Comparison of ENCODE assay signal across 8 cellular contexts in genomic region chr16:19583665-19584300, GRCh38. TPM values are rescaled to one million over a fixed set of nuclear protein-coding genes. Genes with fewer than 3 reads are reported as not detected.
A peak's percentile ranks its signal among the peaks of the same experiment; 100 is the strongest.
DNase-seq lines count a peak whose midpoint lies in the region; ATAC-seq and TF ChIP-seq lines count a peak whose summit lies in the region.

No MANE protein-coding gene starts in this region.

- no peak for TF ChIP-seq EP300 in gastroesophageal sphincter (IDR thresholded peaks at IDR 0.05)

- peaks cover 53% of the 10 kb centered on the region for H3K36me3 Mint-ChIP-seq in activated CD4-positive, alpha-beta T cell treated with anti-CD3 and anti-CD28 coated beads, Interleukin-2, amount 10 ng/mL, durations not matched to agents 24 days and 14 days (ENCODE audit: low read depth)

- H3K4me1 Mint-ChIP-seq in activated CD4-positive, alpha-beta T cell treated with anti-CD3 and anti-CD28 coated beads, Interleukin-2, amount 10 ng/mL, durations not matched to agents 24 days and 14 days = no peaks in the 10 kb centered on the region

- H3K9me3 ChIP-seq in gastroesophageal sphincter = no peaks in the 10 kb centered on the region

- no peak for TF ChIP-seq POLR2A in gastroesophageal sphincter (IDR thresholded peaks at IDR 0.05)

- no peak overlapping the region for H3K4me3 Mint-ChIP-seq in activated CD4-positive, alpha-beta T cell treated with anti-CD3 and anti-CD28 coated beads, Interleukin-2, amount 10 ng/mL, durations not matched to agents 24 days and 14 days

- 46 to 54% methylated on average over 5 of the region's 5 CpGs for WGBS in gastroesophageal sphincter (ENCODE audit: low coverage in 1 of 2), 2 donors

- peak; percentile 17 for DNase-seq in activated naive CD4-positive, alpha-beta T cell treated with Interleukin-2 at 50 U/mL for 16 hours
- no peak for DNase-seq in activated naive CD4-positive, alpha-beta T cell treated with anti-CD3 and anti-CD28 coated beads, Interleukin-2, amount 50 U/mL, for 16 hours
- DNase-seq in NCI-H1694 (lab: John Stamatoyannopoulos, UW) (peak; percentile 47), retina (peak; percentile 54)
- DNase-seq in activated CD4-positive, alpha-beta T cell treated with anti-CD3 and anti-CD28 coated beads, Interleukin-2, amount 10 ng/mL, durations not matched to agents 24 days and 14 days = peak; percentile 74
- DNase-seq in activated CD8-positive, alpha-beta memory T cell treated with anti-CD3 and anti-CD28 coated beads for 24 hours = no peak

- intact Hi-C loops in activated CD4-positive, alpha-beta T cell treated with anti-CD3 and anti-CD28 coated beads, Interleukin-2, amount 10 ng/mL, durations not matched to agents 24 days and 14 days (cut with micrococcal nuclease) = loop anchor here (5.0 to 10.0 kb wide), 3 partner anchors 131 to 511 kb away; partner anchors contain the start of genes IQCK and KNOP1

- no peak overlapping the region for H3K27ac Mint-ChIP-seq in activated CD4-positive, alpha-beta T cell treated with anti-CD3 and anti-CD28 coated beads, Interleukin-2, amount 10 ng/mL, durations not matched to agents 24 days and 14 days

- H3K9me3 Mint-ChIP-seq in activated CD4-positive, alpha-beta T cell treated with anti-CD3 and anti-CD28 coated beads, Interleukin-2, amount 10 ng/mL, durations not matched to agents 24 days and 14 days = no peaks in the 10 kb centered on the region

- no peaks in the 10 kb centered on the region for H3K27me3 Mint-ChIP-seq in activated CD4-positive, alpha-beta T cell treated with anti-CD3 and anti-CD28 coated beads, Interleukin-2, amount 10 ng/mL, durations not matched to agents 24 days and 14 days

- no peak overlapping the region for H3K4me3 ChIP-seq in gastroesophageal sphincter

- ATAC-seq in gastroesophageal sphincter (no peak), GM19467 (IDR thresholded peaks at IDR 0.05; ENCODE audit: unreplicated experiment) (no peak)

- no peaks in the 10 kb centered on the region for H3K27me3 ChIP-seq in gastroesophageal sphincter

- no peak overlapping the region for H3K27ac ChIP-seq in gastroesophageal sphincter

- TF ChIP-seq CTCF in gastroesophageal sphincter (IDR thresholded peaks at IDR 0.05) = peak; percentile 58 to 77 (median 64)

- H3K36me3 ChIP-seq in gastroesophageal sphincter = peaks cover 0 to 93% of the 10 kb centered on the region in 2 donors

- H3K4me1 ChIP-seq in gastroesophageal sphincter = peaks cover 0 to 12% (median 0%) of the 10 kb centered on the region in 3 donors

RNA-seq across cellular contexts. Expression of gene VPS35L, which starts 28.3 kb away (rescaled TPM):
- total RNA-seq in activated CD4-positive, alpha-beta T cell treated with anti-CD3 and anti-CD28 coated beads, Interleukin-2, amount 10 ng/mL, durations not matched to agents 24 days and 14 days = 37.8 and 41.9 TPM in 2 replicates
- total RNA-seq in gastroesophageal sphincter = 10 to 100 TPM; 39.0 to 59.6 (median 46.9) TPM

Comparison
In these comparisons a context has a peak if more than half of its experiments do, and no peak if none do; other contexts are left out.
1. DNase-seq: peak in activated naive CD4-positive, alpha-beta T cell treated with Interleukin-2 at 50 U/mL for 16 hours (single experiment), NCI-H1694 (single experiment), activated CD4-positive, alpha-beta T cell treated with anti-CD3 and anti-CD28 coated beads, Interleukin-2, amount 10 ng/mL, durations not matched to agents 24 days and 14 days (single experiment) and retina (single experiment); none in activated naive CD4-positive, alpha-beta T cell treated with anti-CD3 and anti-CD28 coated beads, Interleukin-2, amount 50 U/mL, for 16 hours (single experiment) and activated CD8-positive, alpha-beta memory T cell treated with anti-CD3 and anti-CD28 coated beads for 24 hours (single experiment).